9 cellular contexts compared by ENCODE assay signal in the genomic region with DNA sequence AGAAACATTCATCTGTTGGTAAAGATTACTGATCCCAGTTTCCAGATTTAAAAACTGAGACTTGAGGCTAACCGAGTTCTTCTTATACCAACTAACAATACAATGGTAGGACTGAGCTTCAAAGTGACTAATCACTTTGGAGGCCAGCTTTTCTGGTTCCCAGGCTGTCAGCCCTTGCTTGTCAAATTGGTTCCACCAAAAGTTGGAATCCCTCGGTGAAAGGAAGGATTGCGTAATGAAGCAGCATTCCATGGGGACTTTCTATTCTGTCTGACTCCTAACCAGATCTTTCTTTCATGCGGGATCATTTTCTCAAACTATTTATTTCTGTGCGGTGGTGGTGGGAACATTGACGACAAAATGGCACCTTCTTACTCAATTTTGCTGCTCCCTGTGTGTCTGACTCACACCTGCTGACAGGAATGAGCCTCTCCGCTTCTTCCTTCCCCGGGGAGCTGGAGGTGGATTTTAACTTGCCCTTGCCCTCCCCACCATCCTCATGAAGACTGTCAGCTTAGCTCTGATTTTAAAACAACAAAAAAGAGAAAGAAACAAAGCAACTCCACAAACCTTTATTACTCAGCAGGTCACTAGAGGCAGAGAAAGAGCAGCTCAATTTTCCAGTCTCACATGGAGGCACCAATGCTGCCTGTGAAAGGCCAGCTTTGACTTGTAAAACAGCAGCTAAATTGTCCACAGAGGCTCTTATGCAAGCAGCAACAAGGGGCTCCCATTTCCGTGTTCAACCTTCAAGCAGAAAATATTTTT. TPM values are rescaled to one million over a fixed set of nuclear protein-coding genes. Genes with fewer than 3 reads are reported as not detected.
DNase-seq lines count a peak whose midpoint lies in the region; ATAC-seq and TF ChIP-seq lines count a peak whose summit lies in the region.
"Had no signal": no experiment of that assay in that cellular context is flagged by ENCODE, and none has a peak within 500 bp of the region (broad histone marks: within the 10 kb centered on the region; RNA-seq: fewer than 3 reads in every experiment).

No MANE protein-coding gene starts in this region.

- intact Hi-C loops in posterior cingulate gyrus (cut with DNase I): no loop called here

- peak; percentile 80 for DNase-seq in HFFc6
- peak; percentile 89 for DNase-seq in astrocyte of the cerebellum (ENCODE audit: low read depth)
- DNase-seq in hepatocyte (ENCODE audit: low spot score): peak; percentile 17
- DNase-seq in smooth muscle cell (lab: John Stamatoyannopoulos, UW; ENCODE audit: unreplicated experiment): no peak
- DNase-seq in posterior cingulate gyrus: no peak
- no peak for DNase-seq in NCI-H1417 (lab: John Stamatoyannopoulos, UW)

- H3K9me3 ChIP-seq in hepatocyte (ENCODE audit: low read depth) (no peaks in the 10 kb centered on the region), smooth muscle cell (replicated peaks; ENCODE audit: low read depth) (no peaks in the 10 kb centered on the region)

- H3K9ac ChIP-seq in smooth muscle cell (ENCODE audit: low read depth): no peak overlapping the region

- H3K27me3 ChIP-seq in hepatocyte: no peaks in the 10 kb centered on the region
- H3K27me3 ChIP-seq in smooth muscle cell (ENCODE audit: low read depth): no peaks in the 10 kb centered on the region

- peak overlapping the region; percentile 95 for H3K27ac Mint-ChIP-seq in HFFc6

- H3K4me2 ChIP-seq in hepatocyte (peak overlapping the region; percentile 54), smooth muscle cell (peak overlapping the region; percentile 62)

- H3F3A ChIP-seq in smooth muscle cell (ENCODE audit: low read depth): no peaks in the 10 kb centered on the region

- H3K4me3 ChIP-seq in astrocyte of the cerebellum (ENCODE audit: low read depth, low read length) (peak overlapping the region; percentile 9), hepatocyte (no peak overlapping the region), smooth muscle cell (no peak overlapping the region)

- H3K36me3 ChIP-seq in hepatocyte (replicated peaks; ENCODE audit: insufficient read depth, low read depth): no peaks in the 10 kb centered on the region
- H3K36me3 ChIP-seq in smooth muscle cell (ENCODE audit: low read depth): no peaks in the 10 kb centered on the region

- no peaks in the 10 kb centered on the region for H3K9me2 ChIP-seq in hepatocyte (replicated peaks; ENCODE audit: insufficient read depth)

- in situ Hi-C loops in astrocyte of the cerebellum (cut with HindIII; ENCODE audit: low sequenced_read_pairs): no loop called here

- peak overlapping the region; percentile 77 for H3K4me3 Mint-ChIP-seq in HFFc6

- H3K27ac ChIP-seq in hepatocyte (peak overlapping the region; percentile 29), smooth muscle cell (ENCODE audit: low read depth) (peak overlapping the region; percentile 55)

- TF ChIP-seq CTCF in HFFc6 (IDR thresholded peaks at IDR 0.05): no peak
- TF ChIP-seq CTCF in astrocyte of the cerebellum (IDR thresholded peaks at IDR 0.05; ENCODE audit: low read depth, low read length, missing control alignments): no peak
- TF ChIP-seq CTCF in hepatocyte (IDR thresholded peaks at IDR 0.05; ENCODE audit: poor library complexity): no peak
- TF ChIP-seq CTCF in smooth muscle cell (IDR thresholded peaks at IDR 0.05; ENCODE audit: borderline replicate concordance, insufficient read depth, poor library complexity, severe bottlenecking): no peak

- H3K4me1 Mint-ChIP-seq in HFFc6 (ENCODE audit: low read depth): peaks cover 59% of the 10 kb centered on the region

- WGBS in hepatocyte (ENCODE audit: low lambda C conversion rate, missing lambda C conversion rate): 39% methylated on average over 9 of the region's 9 CpGs
- WGBS in smooth muscle cell (ENCODE audit: low lambda C conversion rate): 24% methylated on average over 9 of the region's 9 CpGs

- H3K4me1 ChIP-seq in hepatocyte (ENCODE audit: insufficient read depth) (peaks cover 23% of the 10 kb centered on the region), smooth muscle cell (ENCODE audit: low read depth) (peaks cover 22% of the 10 kb centered on the region)

- no peaks in the 10 kb centered on the region for H3K36me3 Mint-ChIP-seq in HFFc6 (ENCODE audit: low read depth)

- H4K20me1 ChIP-seq in hepatocyte (ENCODE audit: insufficient read depth, poor library complexity, severe bottlenecking): no peaks in the 10 kb centered on the region
- no peaks in the 10 kb centered on the region for H4K20me1 ChIP-seq in smooth muscle cell (ENCODE audit: low read depth)

- ATAC-seq in GM21723 (IDR thresholded peaks at IDR 0.05; ENCODE audit: unreplicated experiment) (no peak), HG03039 (IDR thresholded peaks at IDR 0.05; ENCODE audit: unreplicated experiment) (no peak)
- ATAC-seq: activated CD4-positive, CD25-positive, alpha-beta regulatory T cell treated with anti-CD3 and anti-CD28 coated beads, Interleukin-2, amount 50 U/mL, for 24 hours had no signal

- H3K9me3 Mint-ChIP-seq in HFFc6: no peaks in the 10 kb centered on the region

- H3K27me3 Mint-ChIP-seq in HFFc6 (ENCODE audit: insufficient read depth): no peaks in the 10 kb centered on the region; the same call in none of the 2 replicates

- H3K79me2 ChIP-seq in hepatocyte (no peaks in the 10 kb centered on the region), smooth muscle cell (ENCODE audit: low read depth) (no peaks in the 10 kb centered on the region)

- H2AFZ ChIP-seq in hepatocyte: peak overlapping the region; percentile 13
- H2AFZ ChIP-seq in smooth muscle cell (ENCODE audit: low read depth): peak overlapping the region; percentile 44

RNA-seq across cellular contexts. Expression of a gene that starts 32.9 kb away (rescaled TPM):
- total RNA-seq in HFFc6 (2021; fragmentation: NEBNext Ultra II Directional; extraction: Animal tissue kit (Norgen Biotek cat#: 25700)): 10 to 100 TPM; 21.2 to 30.7 (median 24.4) TPM
- 23.8 and 24.0 TPM in 2 replicates for total RNA-seq in hepatocyte
- 8.7 and 14.5 TPM in 2 replicates for polyA plus RNA-seq in hepatocyte
- 17.6 and 18.6 TPM in 2 replicates for total RNA-seq in smooth muscle cell
- 4.3 and 8.3 TPM in 2 replicates for polyA plus RNA-seq in smooth muscle cell

Comparison
In these comparisons a context has a peak if more than half of its experiments do, and no peak if none do; other contexts are left out.
1. DNase-seq: peak in HFFc6 (single experiment), astrocyte of the cerebellum (single experiment) and hepatocyte (single experiment); none in smooth muscle cell (single experiment), posterior cingulate gyrus (0 of 10) and NCI-H1417 (0 of 3).